Comparison of ENCODE assay signal across 8 cellular contexts in the genomic region with DNA sequence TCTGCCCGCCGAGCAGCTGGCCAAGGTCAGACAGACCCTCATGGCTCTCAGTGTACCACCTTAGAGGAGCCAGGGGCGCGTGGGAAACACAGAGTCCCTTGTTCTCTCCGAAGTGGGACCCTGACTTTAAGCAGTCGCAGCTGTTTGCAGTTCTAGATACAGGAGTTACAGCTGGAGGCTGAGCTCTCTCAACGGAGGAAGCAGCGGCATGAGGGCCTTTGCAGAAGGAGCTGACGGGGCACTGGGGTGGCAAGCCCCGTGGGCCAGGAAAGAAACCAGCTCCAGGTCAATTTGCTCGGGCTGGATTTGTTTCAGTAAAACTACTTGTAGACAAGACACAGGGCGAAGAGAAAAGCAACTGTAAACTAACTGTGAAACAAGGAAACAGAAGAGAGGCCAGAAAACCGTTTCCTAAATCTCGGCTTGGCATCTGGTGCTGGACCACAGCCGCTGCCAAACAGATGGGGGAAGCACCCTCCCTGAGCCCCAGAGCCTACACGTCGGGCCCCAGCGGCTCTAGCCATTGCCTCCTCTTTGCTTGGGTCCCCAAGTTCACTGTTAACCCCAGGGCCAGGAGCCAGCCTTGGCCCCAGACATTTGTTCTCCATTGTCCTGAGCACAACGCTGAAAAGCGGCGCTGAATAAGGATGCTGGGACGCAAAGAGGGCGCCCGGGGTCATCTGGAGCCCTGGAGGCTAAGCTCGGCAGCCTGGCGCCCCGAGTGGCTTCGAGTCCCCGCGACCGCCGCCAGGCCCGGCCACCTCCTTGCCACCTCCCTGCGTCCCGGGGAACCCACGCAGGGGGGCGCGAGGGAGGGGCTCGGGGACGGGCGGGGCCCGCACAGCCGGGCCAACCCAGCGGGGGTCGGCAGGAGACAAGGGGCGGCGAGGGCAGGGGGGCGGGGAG. TPM values are rescaled to one million over a fixed set of nuclear protein-coding genes. Genes with fewer than 3 reads are reported as not detected.
DNase-seq lines count a peak whose midpoint lies in the region; ATAC-seq and TF ChIP-seq lines count a peak whose summit lies in the region.

No MANE protein-coding gene starts in this region.

- H3K36me3 ChIP-seq in Karpas-422 (ENCODE audit: insufficient read depth, low read length) (no peaks in the 10 kb centered on the region), cardiac muscle cell (no peaks in the 10 kb centered on the region)

- H3K4me3 Mint-ChIP-seq in CD14-positive monocyte: peak overlapping the region; percentile 83 to 85

- no peaks in the 10 kb centered on the region for H3K36me3 Mint-ChIP-seq in CD14-positive monocyte

- H3K27me3 ChIP-seq in Karpas-422 (ENCODE audit: low read length) (peaks cover 3% of the 10 kb centered on the region; the same call in 1 of the 2 replicates), cardiac muscle cell (no peaks in the 10 kb centered on the region)

- H3K4me2 ChIP-seq in Karpas-422 (ENCODE audit: low read depth, low read length, poor library complexity, severe bottlenecking): peak overlapping the region; percentile 59

- peak; percentile 15 for ATAC-seq in GM21390 (IDR thresholded peaks at IDR 0.05; ENCODE audit: unreplicated experiment)

- no peaks in the 10 kb centered on the region for H3K79me2 ChIP-seq in Karpas-422 (ENCODE audit: low read length)

- H3K9ac ChIP-seq in Karpas-422 (ENCODE audit: low read length): peak overlapping the region; percentile 58

- intact Hi-C loops in CD14-positive monocyte (cut with micrococcal nuclease): loop anchor here in 1 of 2 donors (2.0 kb wide), 1 partner anchor 13 kb away; a partner anchor contains a TSS

- peak overlapping the region in 6 of 7 donors; percentile 7 to 86 (median 49) for H3K27ac Mint-ChIP-seq in CD14-positive monocyte

- H3K9me3 ChIP-seq in Karpas-422 (ENCODE audit: low read length) (no peaks in the 10 kb centered on the region), cardiac muscle cell (ENCODE audit: low read depth) (no peaks in the 10 kb centered on the region)

- H3K27ac ChIP-seq in Karpas-422 (ENCODE audit: low read length): no peak overlapping the region
- peak overlapping the region; percentile 49 for H3K27ac ChIP-seq in cardiac muscle cell

- H3K9me2 ChIP-seq in Karpas-422 (replicated peaks; ENCODE audit: insufficient read depth, low read length): no peaks in the 10 kb centered on the region

- peaks cover 30% of the 10 kb centered on the region for H4K20me1 ChIP-seq in Karpas-422 (ENCODE audit: insufficient read depth, low read depth, low read length)

- H3K27me3 Mint-ChIP-seq in CD14-positive monocyte (ENCODE audit: low read depth in 3 of 3): peaks cover 3 to 11% (median 4%) of the 10 kb centered on the region in 3 donors

- H3K4me1 ChIP-seq in Karpas-422 (ENCODE audit: low read length) (peaks cover 14% of the 10 kb centered on the region), cardiac muscle cell (ENCODE audit: low read depth) (peaks cover 9% of the 10 kb centered on the region)

- TF ChIP-seq CTCF in CD14-positive monocyte (IDR thresholded peaks at IDR 0.05) (no peak), cardiac muscle cell (IDR thresholded peaks at IDR 0.05; ENCODE audit: low read depth, low read length) (no peak), retinal pigment epithelial cell (conservative IDR thresholded peaks at IDR 0.05; ENCODE audit: low read depth, low read length) (no peak)

- peak overlapping the region; percentile 57; the same call in 1 of the 2 replicates for H3K4me3 ChIP-seq in Karpas-422 (ENCODE audit: low read length)
- H3K4me3 ChIP-seq in cardiac muscle cell: peak overlapping the region; percentile 52
- peak overlapping the region; percentile 51 for H3K4me3 ChIP-seq in retinal pigment epithelial cell (ENCODE audit: low read length)

- H3K9me3 Mint-ChIP-seq in CD14-positive monocyte: peaks cover 0 to 2% (median 0%) of the 10 kb centered on the region in 7 donors

- peak overlapping the region; percentile 61; the same call in 1 of the 2 replicates for H2AFZ ChIP-seq in Karpas-422 (ENCODE audit: low read length)

- DNase-seq in CD14-positive monocyte (ENCODE audit: low spot score) (peak; percentile 41), Karpas-422 (no peak), cardiac muscle cell (ENCODE audit: low read depth in 1 of 2, low spot score in 1 of 2) (peak; percentile 34 to 63), retinal pigment epithelial cell (ENCODE audit: low read depth) (no peak), hepatic stellate cell (ENCODE audit: low spot score) (no peak)
- peak; percentile 37 for DNase-seq in activated T-helper 9 cell treated with anti-CD3 and anti-CD28 coated beads, Interleukin-2, amount 50 U/mL, for 16 hours (ENCODE audit: low read depth)
- no peak for DNase-seq in effector CD8-positive, alpha-beta T cell (lab: John Stamatoyannopoulos, UW)

- peaks cover 36% of the 10 kb centered on the region for H3K4me1 Mint-ChIP-seq in CD14-positive monocyte

RNA-seq across cellular contexts. Expression of a gene that starts 0.9 kb away (rescaled TPM):
- polyA plus RNA-seq in CD14-positive monocyte (1 to 10 TPM; 3.1 to 3.7 TPM), cardiac muscle cell (66.1 and 79.1 TPM in 2 replicates)
- total RNA-seq in Karpas-422 (2014; rRNA removed; shearing (Covaris generic); ENCODE audit: low replicate concordance): 32.4 and 55.8 TPM in 2 replicates
- 96.3 and 144 TPM in 2 replicates for total RNA-seq in cardiac muscle cell

RNA-seq across cellular contexts. Expression of a gene that starts 12.8 kb away (rescaled TPM):
- polyA plus RNA-seq in CD14-positive monocyte (1 to 10 TPM; 2.3 to 2.5 TPM), cardiac muscle cell (22.2 and 26.6 TPM in 2 replicates)
- 19.0 and 54.9 TPM in 2 replicates for total RNA-seq in Karpas-422 (2014; rRNA removed; shearing (Covaris generic); ENCODE audit: low replicate concordance)
- total RNA-seq in cardiac muscle cell: 43.9 and 82.2 TPM in 2 replicates

Comparison
In these comparisons a context has a peak if more than half of its experiments do, and no peak if none do; other contexts are left out.
1. DNase-seq: peak in CD14-positive monocyte (single experiment), activated T-helper 9 cell treated with anti-CD3 and anti-CD28 coated beads, Interleukin-2, amount 50 U/mL, for 16 hours (single experiment) and cardiac muscle cell (2 of 2); none in Karpas-422 (single experiment), retinal pigment epithelial cell (single experiment), hepatic stellate cell (single experiment) and effector CD8-positive, alpha-beta T cell (single experiment).
2. Peak in every context shown above with its lines, with median percentiles within 50 percentile points of each other: H3K4me3 ChIP-seq.